Comparison of ENCODE assay signal across 9 cellular contexts in genomic region chr5:58462623-58463230, GRCh38. TPM values are rescaled to one million over a fixed set of nuclear protein-coding genes. Genes with fewer than 3 reads are reported as not detected.
DNase-seq lines count a peak whose midpoint lies in the region; ATAC-seq and TF ChIP-seq lines count a peak whose summit lies in the region.
"Had no signal": no experiment of that assay in that cellular context is flagged by ENCODE, and none has a peak within 500 bp of the region (broad histone marks: within the 10 kb centered on the region; RNA-seq: fewer than 3 reads in every experiment).

No MANE protein-coding gene starts in this region.

- DNase-seq in NCI-H2081 (lab: John Stamatoyannopoulos, UW) (peak; percentile 21 to 43), NCI-H2081 treated with DMSO at 0.1 percent for 48 hours (lab: John Stamatoyannopoulos, UW) (no peak), HFF-Myc (ENCODE audit: extremely low read depth, low read depth) (peak; percentile 70), SJSA1 (ENCODE audit: low read depth in 1 of 2, low spot score in 2 of 2) (no peak), colonic mucosa (peak; percentile 49), mesothelial cell of epicardium (ENCODE audit: low spot score in 2 of 2, unreplicated experiment in 2 of 2) (no peak)

- peaks cover 3% of the 10 kb centered on the region for H3K9me3 Mint-ChIP-seq in mesothelial cell of epicardium
- H3K9me3 Mint-ChIP-seq: central memory CD8-positive, alpha-beta T cell had no signal

- H3K4me3 ChIP-seq in HFF-Myc (replicated peaks; ENCODE audit: low read depth, low read length) (no peak overlapping the region), SJSA1 (no peak overlapping the region), colonic mucosa (no peak overlapping the region)

- intact Hi-C loops in colonic mucosa (cut with DNase I): loop anchor here (5.0 to 10.0 kb wide), 3 partner anchors 810 to 1165 kb away; no protein-coding TSS in a partner anchor

- no peaks in the 10 kb centered on the region for H3K27me3 Mint-ChIP-seq in mesothelial cell of epicardium (ENCODE audit: low read depth)

- peak; percentile 24 for TF ChIP-seq CTCF in HFF-Myc (IDR thresholded peaks at IDR 0.05; ENCODE audit: low read depth, low read length, missing control alignments)
- TF ChIP-seq CTCF in colonic mucosa (IDR thresholded peaks at IDR 0.05): peak; percentile 40
- peak; percentile 82 for TF ChIP-seq CTCF in mesothelial cell of epicardium (IDR thresholded peaks at IDR 0.05; ENCODE audit: unreplicated experiment)

- peaks cover 21% of the 10 kb centered on the region for H3K36me3 ChIP-seq in SJSA1
- no peaks in the 10 kb centered on the region for H3K36me3 ChIP-seq in colonic mucosa

- H3K9me3 ChIP-seq in SJSA1 (replicated peaks) (no peaks in the 10 kb centered on the region), colonic mucosa (no peaks in the 10 kb centered on the region)

- H3K4me3 Mint-ChIP-seq in mesothelial cell of epicardium: no peak overlapping the region
- H3K4me3 Mint-ChIP-seq: central memory CD8-positive, alpha-beta T cell had no signal

- ATAC-seq in GM19035 (IDR thresholded peaks at IDR 0.05; ENCODE audit: unreplicated experiment) (no peak), GM18519 (IDR thresholded peaks at IDR 0.05; ENCODE audit: low FRiP score, unreplicated experiment) (no peak)

- H3K27ac ChIP-seq in SJSA1 (peak overlapping the region; percentile 94), colonic mucosa (peak overlapping the region; percentile 62)

- peaks cover 32% of the 10 kb centered on the region for H3K4me1 Mint-ChIP-seq in mesothelial cell of epicardium

- H3K4me1 ChIP-seq in SJSA1 (replicated peaks): peaks cover 34% of the 10 kb centered on the region
- H3K4me1 ChIP-seq in colonic mucosa: no peaks in the 10 kb centered on the region

- peaks cover 11% of the 10 kb centered on the region for H3K36me3 Mint-ChIP-seq in mesothelial cell of epicardium

- peak overlapping the region; percentile 84 for H3K27ac Mint-ChIP-seq in mesothelial cell of epicardium

- H3K27me3 ChIP-seq in SJSA1 (replicated peaks): no peaks in the 10 kb centered on the region
- no peaks in the 10 kb centered on the region for H3K27me3 ChIP-seq in colonic mucosa

- H3K9ac ChIP-seq in colonic mucosa (ENCODE audit: low read depth in 2 of 2, low read length in 2 of 2): no peak overlapping the region

RNA-seq across cellular contexts. Expression of gene PLK2, which starts 2.8 kb away (rescaled TPM):
- total RNA-seq in SJSA1 (2014; rRNA removed; shearing (Covaris generic)): 279 and 299 TPM in 2 replicates
- total RNA-seq in colonic mucosa (10 to 100 TPM; 21.8 to 28.3 TPM), mesothelial cell of epicardium (510 to 549 TPM (median 531 TPM) in 3 replicates)

RNA-seq across cellular contexts. Expression of gene GAPT, which starts 28.5 kb away (rescaled TPM):
- not detected in 2 replicates for total RNA-seq in SJSA1 (2014; rRNA removed; shearing (Covaris generic))
- 1 to 10 TPM in 1 of 2 donors, under 1 TPM in 1; 0.69 to 1.3 TPM for total RNA-seq in colonic mucosa
- 1.3 to 2.0 TPM (median 1.6 TPM) in 3 replicates for total RNA-seq in mesothelial cell of epicardium

Comparison
In these comparisons a context has a peak if more than half of its experiments do, and no peak if none do; other contexts are left out.
1. DNase-seq: peak in NCI-H2081 (2 of 2), HFF-Myc (single experiment) and colonic mucosa (single experiment); none in NCI-H2081 treated with DMSO at 0.1 percent for 48 hours (single experiment), SJSA1 (0 of 2) and mesothelial cell of epicardium (0 of 2).
2. CTCF ChIP-seq: peak in every context shown above with its lines; median percentile 82 in mesothelial cell of epicardium; 40 in colonic mucosa; 24 in HFF-Myc.